ENCODE assay signal across 8 cellular contexts in the genomic region with DNA sequence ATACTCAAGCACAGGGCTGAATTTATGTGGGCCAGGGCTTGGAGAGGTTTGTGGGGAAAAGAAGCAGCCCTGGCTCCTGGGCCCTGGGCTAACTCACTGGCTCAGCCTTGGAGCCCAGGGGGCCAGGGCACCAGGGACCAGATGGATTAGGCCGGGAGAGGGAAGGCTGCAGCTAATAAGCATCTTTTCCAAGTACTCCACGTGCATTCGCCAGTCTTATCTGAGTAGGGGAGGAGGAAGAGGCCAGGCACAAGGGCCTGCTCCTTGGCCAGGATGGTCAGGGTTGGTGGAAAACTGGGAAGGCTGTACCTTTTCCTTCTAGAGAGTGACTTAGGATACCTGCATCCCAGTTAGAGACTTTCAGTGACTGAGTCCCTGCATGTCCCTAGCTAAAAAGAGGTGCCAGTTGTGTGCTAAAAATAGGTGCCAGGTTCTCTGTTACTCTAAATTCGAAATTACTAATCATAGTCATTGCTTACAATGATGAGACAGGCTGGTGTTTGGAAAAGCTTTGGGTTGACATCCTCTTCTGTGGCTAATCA. TPM values are rescaled to one million over a fixed set of nuclear protein-coding genes. Genes with fewer than 3 reads are reported as not detected.
DNase-seq lines count a peak whose midpoint lies in the region; ATAC-seq and TF ChIP-seq lines count a peak whose summit lies in the region.

No MANE protein-coding gene starts in this region.

- H3K27me3 ChIP-seq in BJ (ENCODE audit: control insufficient read depth, insufficient read depth, low read length) (no peaks in the 10 kb centered on the region), KMS-11 (ENCODE audit: insufficient read depth, low read depth) (no peaks in the 10 kb centered on the region)

- no peak for ATAC-seq in naive thymus-derived CD8-positive, alpha-beta T cell
- ATAC-seq in GM21367 (IDR thresholded peaks at IDR 0.05; ENCODE audit: unreplicated experiment) = no peak

- no peaks in the 10 kb centered on the region for H3K36me3 Mint-ChIP-seq in chondrocyte (ENCODE audit: low read depth)
- peaks cover 0 to 9% (median 0%) of the 10 kb centered on the region in 3 donors for H3K36me3 Mint-ChIP-seq in naive thymus-derived CD8-positive, alpha-beta T cell

- peaks cover 62% of the 10 kb centered on the region for H3K4me1 Mint-ChIP-seq in chondrocyte (ENCODE audit: low read depth)
- H3K4me1 Mint-ChIP-seq in naive thymus-derived CD8-positive, alpha-beta T cell = peaks cover 33 to 78% (median 72%) of the 10 kb centered on the region in 4 donors

- peaks cover 86% of the 10 kb centered on the region for H3K79me2 ChIP-seq in KMS-11 (ENCODE audit: insufficient read depth, low read depth)

- POLR2A ChIA-PET in BJ (lab: Charles Lee) = no interaction called here
- POLR2A ChIA-PET in naive thymus-derived CD8-positive, alpha-beta T cell (lab: Charles Lee) = no interaction called here

- CTCF ChIA-PET in BJ (lab: Yijun Ruan, JAX) = interaction anchor here (0.6 to 5.4 kb wide), 5 partner anchors 9 to 458 kb away, joined by 3 to 33 read pairs (median 4); no protein-coding TSS in a partner anchor

- H3K36me3 ChIP-seq in BJ (ENCODE audit: control insufficient read depth, insufficient read depth, low read length) (no peaks in the 10 kb centered on the region), KMS-11 (ENCODE audit: insufficient read depth) (no peaks in the 10 kb centered on the region)

- H4K20me1 ChIP-seq in KMS-11 (ENCODE audit: insufficient read depth) = no peaks in the 10 kb centered on the region

- peak overlapping the region; percentile 76 for H3K4me2 ChIP-seq in KMS-11

- no peak overlapping the region; the same call in 1 of the 2 replicates for H3K27ac ChIP-seq in KMS-11

- H3K27me3 Mint-ChIP-seq in chondrocyte (ENCODE audit: low read depth) = no peaks in the 10 kb centered on the region
- H3K27me3 Mint-ChIP-seq in naive thymus-derived CD8-positive, alpha-beta T cell = no peaks in the 10 kb centered on the region

- DNase-seq in BJ (ENCODE audit: low read depth) = no peak
- no peak for DNase-seq in chondrocyte (ENCODE audit: low spot score)
- no peak for DNase-seq in naive thymus-derived CD8-positive, alpha-beta T cell
- DNase-seq in NCI-H345 treated with DMSO at 0.1 percent for 48 hours (lab: John Stamatoyannopoulos, UW; ENCODE audit: unreplicated experiment) = no peak
- DNase-seq in GM03348 (ENCODE audit: low spot score) = no peak
- DNase-seq in NCI-H1105 treated with DMSO at 0.1 percent for 48 hours (lab: John Stamatoyannopoulos, UW) = no peak

- H3K4me3 Mint-ChIP-seq in chondrocyte (ENCODE audit: unreplicated experiment) = peak overlapping the region; percentile 89
- H3K4me3 Mint-ChIP-seq in naive thymus-derived CD8-positive, alpha-beta T cell = peak overlapping the region; percentile 85 to 98 (median 96)

- H3K4me1 ChIP-seq in KMS-11 (ENCODE audit: low read depth, poor library complexity, severe bottlenecking) = peaks cover 26% of the 10 kb centered on the region

- H3K9ac ChIP-seq in KMS-11 = peak overlapping the region; percentile 66; the same call in 1 of the 2 replicates

- peak overlapping the region; percentile 92 for H3K27ac Mint-ChIP-seq in chondrocyte (ENCODE audit: unreplicated experiment)
- H3K27ac Mint-ChIP-seq in naive thymus-derived CD8-positive, alpha-beta T cell = peak overlapping the region in 7 of 10 donors; percentile 12 to 96 (median 91)

- H3K9me3 Mint-ChIP-seq in chondrocyte (ENCODE audit: low read depth) = no peaks in the 10 kb centered on the region
- H3K9me3 Mint-ChIP-seq in naive thymus-derived CD8-positive, alpha-beta T cell = no peaks in the 10 kb centered on the region

- H3K4me3 ChIP-seq in BJ (ENCODE audit: low read depth, low read length) (peak overlapping the region; percentile 89), KMS-11 (IDR thresholded peaks at IDR 0.05; ENCODE audit: insufficient read depth, low read depth, low read length) (no peak overlapping the region)

- H2AFZ ChIP-seq in KMS-11 (ENCODE audit: low read depth) = peak overlapping the region; percentile 30; the same call in 1 of the 2 replicates

- TF ChIP-seq CTCF in BJ (IDR thresholded peaks at IDR 0.05; ENCODE audit: insufficient read depth, low read depth, low read length) (no peak), KMS-11 (conservative IDR thresholded peaks at IDR 0.05; ENCODE audit: low read depth, low read length) (no peak), chondrocyte (IDR thresholded peaks at IDR 0.05) (no peak)

RNA-seq across cellular contexts. Expression of gene GLRX5, which starts 1.3 kb away (rescaled TPM):
- polyA plus RNA-seq in BJ (2011; rRNA removed) = 15.3 and 23.6 TPM in 2 replicates
- 6.2 and 6.5 TPM in 2 replicates for polyA minus RNA-seq in BJ (2011; rRNA and poly(A)+ RNA removed)
- 30.9 to 38.9 TPM (median 33.4 TPM) in 3 replicates for total RNA-seq in chondrocyte
- total RNA-seq in naive thymus-derived CD8-positive, alpha-beta T cell = 10 to 100 TPM; 17.9 to 22.5 TPM
- 10 to 100 TPM; 61.6 to 87.6 (median 67.6) TPM for polyA plus RNA-seq in naive thymus-derived CD8-positive, alpha-beta T cell

RNA-seq across cellular contexts. Expression of gene SYNE3, which starts 19.7 kb away (rescaled TPM):
- 3.5 TPM in 2 replicates for polyA plus RNA-seq in BJ (2011; rRNA removed)
- polyA minus RNA-seq in BJ (2011; rRNA and poly(A)+ RNA removed) = 6.0 and 6.1 TPM in 2 replicates
- total RNA-seq in chondrocyte = 21.4 to 22.3 TPM (median 22.0 TPM) in 3 replicates
- 10 to 100 TPM; 47.1 to 48.2 TPM for total RNA-seq in naive thymus-derived CD8-positive, alpha-beta T cell
- polyA plus RNA-seq in naive thymus-derived CD8-positive, alpha-beta T cell = 1 to 10 TPM; 2.4 to 4.6 (median 4.5) TPM
